ENCODE assay signal across 13 cellular contexts in the genomic region with DNA sequence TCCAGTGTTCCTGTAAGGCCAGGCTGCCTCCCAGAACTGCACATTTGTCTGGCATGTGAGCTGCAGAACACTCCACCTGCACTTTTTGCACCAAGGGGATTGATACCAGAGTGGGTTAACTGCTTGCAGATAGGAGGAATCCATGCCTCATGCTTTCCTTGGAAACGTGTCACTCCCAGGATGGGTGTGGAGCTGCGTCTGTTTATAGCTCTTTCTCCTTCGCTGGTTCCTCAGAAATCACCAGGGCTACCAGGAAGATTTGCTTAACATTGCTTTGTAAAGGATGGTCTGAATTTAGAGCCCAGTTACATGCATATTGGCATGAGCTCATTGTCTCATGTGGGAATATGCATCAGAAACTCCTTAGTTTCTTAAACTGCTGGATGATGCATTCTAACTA.
"Had no signal": no experiment of that assay in that cellular context is flagged by ENCODE, and none has a peak within 500 bp of the region (broad histone marks: within the 10 kb centered on the region; RNA-seq: fewer than 3 reads in every experiment).

No MANE protein-coding gene starts in this region.

- H3K4me1 Mint-ChIP-seq: activated T-helper 17 cell treated with anti-CD3 and anti-CD28 coated beads, Interleukin-2, amount 50 U/mL, for 72 hours; stimulated activated naive CD8-positive, alpha-beta T cell treated with anti-CD3 and anti-CD28 coated beads, Interleukin-15, amount 100 ng/mL, for 72 hours had no signal

- H3K36me3 ChIP-seq: neutrophil, upper lobe of left lung had no signal

- H3K9me3 ChIP-seq: neutrophil, upper lobe of left lung had no signal

- H3K27me3 Mint-ChIP-seq: activated T-helper 17 cell treated with anti-CD3 and anti-CD28 coated beads, Interleukin-2, amount 50 U/mL, for 72 hours had no signal

- H3K27ac Mint-ChIP-seq: activated T-helper 17 cell treated with anti-CD3 and anti-CD28 coated beads, Interleukin-2, amount 50 U/mL, for 72 hours; naive B cell had no signal

- H3K4me1 ChIP-seq: foreskin keratinocyte had no signal

- H3K4me3 ChIP-seq: skin epidermis, upper lobe of left lung had no signal

- H3K4me3 Mint-ChIP-seq: activated T-helper 17 cell treated with anti-CD3 and anti-CD28 coated beads, Interleukin-2, amount 50 U/mL, for 72 hours; naive B cell; stimulated activated naive CD8-positive, alpha-beta T cell treated with anti-CD3 and anti-CD28 coated beads, Interleukin-15, amount 100 ng/mL, for 72 hours had no signal

- ATAC-seq: activated T-helper 17 cell treated with anti-CD3 and anti-CD28 coated beads, Interleukin-2, amount 50 U/mL, for 72 hours; foreskin keratinocyte; stimulated activated naive CD8-positive, alpha-beta T cell treated with anti-CD3 and anti-CD28 coated beads, Interleukin-15, amount 100 ng/mL, for 72 hours had no signal

- DNase-seq: activated CD4-positive, alpha-beta T cell treated with anti-CD3 and anti-CD28 coated beads, Interleukin-2, amount 50 U/mL, for 1 hour; activated naive CD4-positive, alpha-beta T cell treated with Interleukin-2 at 50 U/mL for 16 hours; activated T-cell treated with anti-CD3 and anti-CD28 coated beads for 4 hours; foreskin keratinocyte; glutamatergic neuron; kidney glomerular epithelial cell; naive B cell; stimulated activated naive CD8-positive, alpha-beta T cell treated with anti-CD3 and anti-CD28 coated beads, Interleukin-15, amount 100 ng/mL, for 72 hours; T-helper 9 cell; upper lobe of left lung had no signal

- H3K36me3 Mint-ChIP-seq: naive B cell had no signal

- H3K27me3 ChIP-seq: upper lobe of left lung had no signal

- H3K9me3 Mint-ChIP-seq: activated T-helper 17 cell treated with anti-CD3 and anti-CD28 coated beads, Interleukin-2, amount 50 U/mL, for 72 hours; stimulated activated naive CD8-positive, alpha-beta T cell treated with anti-CD3 and anti-CD28 coated beads, Interleukin-15, amount 100 ng/mL, for 72 hours had no signal
